Comparison of ENCODE assay signal across 8 cellular contexts in the genomic region with DNA sequence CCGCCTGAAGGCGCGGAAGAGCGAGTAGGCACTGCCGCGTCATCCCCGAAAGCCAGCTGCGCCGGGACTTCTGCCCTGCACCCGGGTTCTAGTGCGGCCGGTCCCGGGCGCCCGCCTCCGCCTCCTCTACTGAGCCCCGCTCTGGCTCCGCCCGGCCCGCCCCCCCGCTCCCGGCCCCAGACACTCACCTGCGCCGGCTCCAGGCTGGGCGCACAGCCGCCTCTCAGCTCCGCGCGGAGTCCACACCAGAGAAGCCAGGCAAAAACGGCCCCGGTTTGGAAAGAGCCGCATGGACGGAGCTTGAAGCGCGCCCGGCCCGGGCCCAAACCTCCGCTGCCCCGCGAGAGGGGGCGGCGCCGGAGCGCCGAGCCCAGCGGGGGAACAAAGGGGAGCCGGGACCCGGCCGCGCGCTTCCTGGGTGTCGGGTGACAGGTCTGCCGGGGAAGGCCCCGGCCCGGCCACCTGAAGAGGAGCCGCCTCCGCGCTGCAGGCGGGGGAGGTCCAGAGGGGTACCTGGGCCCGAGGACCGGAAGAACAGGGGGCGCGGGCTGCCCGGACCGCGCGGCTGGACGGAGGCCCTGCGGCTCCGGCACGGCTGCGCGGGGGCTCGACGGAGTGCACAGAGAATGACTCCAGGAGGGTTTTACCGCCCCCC.
DNase-seq lines count a peak whose midpoint lies in the region; ATAC-seq and TF ChIP-seq lines count a peak whose summit lies in the region.

No MANE protein-coding gene starts in this region.

- DNase-seq in Right ventricle myocardium superior (no peak), cardiac septum (ENCODE audit: low spot score) (no peak), T-helper 9 cell (peak; percentile 21), foreskin keratinocyte (peak; percentile 74 to 88)

- whole genome bisulfite sequencing in HUES64 = under 1% methylated on average over 76 of the region's 76 CpGs

- intact Hi-C loops in Right ventricle myocardium superior (cut with DNase I) (no loop called here), cardiac septum (cut with DNase I) (no loop called here)

- TF ChIP-seq CTCF in foreskin keratinocyte (conservative IDR thresholded peaks at IDR 0.05) = no peak

- no peaks in the 10 kb centered on the region for H3K9me3 ChIP-seq in HUES64 (ENCODE audit: insufficient read depth, low read depth, low read length)

- H3K9ac ChIP-seq in HUES64 (ENCODE audit: low read depth, low read length) (peak overlapping the region; percentile 53), rectal smooth muscle tissue (ENCODE audit: low read length) (no peak overlapping the region)

- peak overlapping the region; percentile 66 for H3K4me3 ChIP-seq in HUES64 (ENCODE audit: low read length)
- peak overlapping the region; percentile 46 for H3K4me3 ChIP-seq in rectal smooth muscle tissue (ENCODE audit: low read length)

- ATAC-seq in Right ventricle myocardium superior (ENCODE audit: poor library complexity) = peak; percentile 27
- ATAC-seq in foreskin keratinocyte = peak; percentile 66
- ATAC-seq in HG03039 (IDR thresholded peaks at IDR 0.05; ENCODE audit: unreplicated experiment) = no peak
- no peak for ATAC-seq in HG03520 (IDR thresholded peaks at IDR 0.05; ENCODE audit: unreplicated experiment)

- H3K4me1 ChIP-seq in HUES64 (ENCODE audit: insufficient read depth, low read length) (peaks cover 39% of the 10 kb centered on the region), foreskin keratinocyte (peaks cover 4% of the 10 kb centered on the region), rectal smooth muscle tissue (ENCODE audit: control insufficient read depth, insufficient read depth, low read length) (no peaks in the 10 kb centered on the region)

- H3K27ac ChIP-seq in HUES64 (ENCODE audit: low read depth, low read length) (peak overlapping the region; percentile 79; the same call in 1 of the 2 replicates), foreskin keratinocyte (peak overlapping the region; percentile 5), rectal smooth muscle tissue (ENCODE audit: low read depth, low read length) (no peak overlapping the region)

- H3K27me3 ChIP-seq in HUES64 (ENCODE audit: insufficient read depth, low read length) (peaks cover 99% of the 10 kb centered on the region), foreskin keratinocyte (peaks cover 43% of the 10 kb centered on the region), rectal smooth muscle tissue (ENCODE audit: control insufficient read depth, insufficient read depth, low read length) (peaks cover 51% of the 10 kb centered on the region)

- H3K36me3 ChIP-seq in HUES64 (ENCODE audit: insufficient read depth, low read length) (no peaks in the 10 kb centered on the region), rectal smooth muscle tissue (ENCODE audit: control insufficient read depth, insufficient read depth, low read length) (no peaks in the 10 kb centered on the region)

Comparison
In these comparisons a context has a peak if more than half of its experiments do, and no peak if none do; other contexts are left out.
1. ATAC-seq: peak in Right ventricle myocardium superior (single experiment) and foreskin keratinocyte (single experiment); none in HG03039 (single experiment) and HG03520 (single experiment).
2. DNase-seq: peak in T-helper 9 cell (single experiment) and foreskin keratinocyte (2 of 2); none in Right ventricle myocardium superior (single experiment) and cardiac septum (single experiment).